23 cellular contexts compared by ENCODE assay signal in genomic region chr17:10812674-10813073, GRCh38. TPM values are rescaled to one million over a fixed set of nuclear protein-coding genes. Genes with fewer than 3 reads are reported as not detected.
A peak's percentile ranks its signal among the peaks of the same experiment; 100 is the strongest.
DNase-seq lines count a peak whose midpoint lies in the region; ATAC-seq, FAIRE-seq and TF ChIP-seq lines count a peak whose summit lies in the region.
"Had no signal": no experiment of that assay in that cellular context is flagged by ENCODE, and none has a peak within 500 bp of the region (broad histone marks: within the 10 kb centered on the region; RNA-seq: fewer than 3 reads in every experiment).

No MANE protein-coding gene starts in this region.

- no peak for FAIRE-seq in small intestine (lab: Jason Lieb, UNC)
- FAIRE-seq: D721Med, GM12891, GM18507 had no signal

- peaks cover 3% of the 10 kb centered on the region; the same call in 1 of the 2 replicates for H3K27me3 Mint-ChIP-seq in WTC11 (ENCODE audit: low read depth)

- no peak for TF ChIP-seq POLR2A in Peyer's patch (IDR thresholded peaks at IDR 0.05)
- TF ChIP-seq POLR2A in body of pancreas (IDR thresholded peaks at IDR 0.05), result no peak
- TF ChIP-seq POLR2A in gastroesophageal sphincter (IDR thresholded peaks at IDR 0.05), result no peak

- H3K4me1 ChIP-seq in Peyer's patch (peaks cover 0 to 26% (median 0%) of the 10 kb centered on the region in 4 donors), body of pancreas (no peaks in the 10 kb centered on the region), small intestine (ENCODE audit: control insufficient read depth in 2 of 2, insufficient read depth in 1 of 2, low read depth in 1 of 2, low read length in 1 of 2) (peaks cover 0 to 6% of the 10 kb centered on the region in 2 donors), gastroesophageal sphincter (no peaks in the 10 kb centered on the region)

- no peaks in the 10 kb centered on the region for H3K27me3 ChIP-seq in Peyer's patch
- no peaks in the 10 kb centered on the region for H3K27me3 ChIP-seq in body of pancreas
- no peaks in the 10 kb centered on the region for H3K27me3 ChIP-seq in small intestine (ENCODE audit: control insufficient read depth in 2 of 2, insufficient read depth in 2 of 2, low read length in 2 of 2)
- no peaks in the 10 kb centered on the region for H3K27me3 ChIP-seq in gastroesophageal sphincter

- POLR2A ChIA-PET in WTC11 (lab: Charles Lee), result interaction anchor here (0.7 kb wide), 1 partner anchor 1208 kb away, joined by 3 read pairs; the partner anchor contains the start of gene MAP2K4

- 58 to 69% methylated on average over 5 of the region's 5 CpGs for WGBS in body of pancreas, 2 donors
- WGBS in small intestine, 3 donors, result 29 to 58% (median 38%) methylated on average over 5 of the region's 5 CpGs
- WGBS in gastroesophageal sphincter (ENCODE audit: low coverage in 1 of 2), 2 donors, result 80% methylated on average over 2 of the region's 5 CpGs; no CpG with 5 or more reads in 1 of the 2 donors

- H3K27ac ChIP-seq in Peyer's patch (no peak overlapping the region), body of pancreas (no peak overlapping the region), small intestine (ENCODE audit: low read depth in 1 of 2, low read length in 1 of 2) (no peak overlapping the region), gastroesophageal sphincter (no peak overlapping the region)
- H3K27ac ChIP-seq: KMS-11 had no signal

- no peak for ATAC-seq in body of pancreas
- peak; percentile 90 for ATAC-seq in left ventricle myocardium superior
- ATAC-seq in WTC11, result no peak
- ATAC-seq in GM19035 (IDR thresholded peaks at IDR 0.05; ENCODE audit: unreplicated experiment), result no peak
- no peak for ATAC-seq in gastroesophageal sphincter
- ATAC-seq: HCT116, SK-N-SH treated with all-trans-retinoic acid at 6 μM for 48 hours had no signal

- DNase-seq in Peyer's patch (peak in 2 of 3 donors; percentile 74 to 82), body of pancreas (peak in 3 of 4 donors; percentile 15 to 62 (median 27)), left ventricle myocardium superior (peak; percentile 74), small intestine (peak; percentile 76), cerebellum (ENCODE audit: low spot score) (no peak), WTC11 (ENCODE audit: low spot score) (no peak)
- DNase-seq: GOT3; NCI-H1417 treated with DMSO at 0.1 percent for 48 hours; NCI-H2029; NCI-H2171; NCI-H446 treated with DMSO at 0.1 percent for 48 hours; NCI-H69; NK-92 treated with Interleukin-12 subunit alpha and Interleukin-12 subunit beta, amount 100 ng/mL, for 24 hours; SIG-M5 had no signal

- H3K36me3 Mint-ChIP-seq in WTC11, result no peaks in the 10 kb centered on the region

- no peak overlapping the region for H3K4me3 Mint-ChIP-seq in WTC11

- H3K36me3 ChIP-seq in Peyer's patch (no peaks in the 10 kb centered on the region), body of pancreas (replicated peaks in 1 of 2; ENCODE audit: insufficient read depth in 1 of 2, low read depth in 2 of 2) (no peaks in the 10 kb centered on the region), small intestine (ENCODE audit: control insufficient read depth in 2 of 2, insufficient read depth in 2 of 2, low read length in 2 of 2) (no peaks in the 10 kb centered on the region), gastroesophageal sphincter (no peaks in the 10 kb centered on the region)

- no peaks in the 10 kb centered on the region for H3K4me1 Mint-ChIP-seq in WTC11

- no peak overlapping the region for H3K27ac Mint-ChIP-seq in WTC11

- intact Hi-C loops in body of pancreas (cut with DNase I) (no loop called here), left ventricle myocardium superior (cut with micrococcal nuclease) (no loop called here)

- TF ChIP-seq CTCF in Peyer's patch (IDR thresholded peaks at IDR 0.05) (no peak), body of pancreas (IDR thresholded peaks at IDR 0.05) (no peak), WTC11 (IDR thresholded peaks at IDR 0.05) (no peak), gastroesophageal sphincter (IDR thresholded peaks at IDR 0.05) (no peak)

- TF ChIP-seq EP300 in gastroesophageal sphincter (IDR thresholded peaks at IDR 0.05), result no peak

- no peaks in the 10 kb centered on the region for H3K9me3 ChIP-seq in Peyer's patch
- no peaks in the 10 kb centered on the region for H3K9me3 ChIP-seq in body of pancreas
- H3K9me3 ChIP-seq in small intestine (ENCODE audit: control insufficient read depth, low read depth), result no peaks in the 10 kb centered on the region
- H3K9me3 ChIP-seq in gastroesophageal sphincter, result no peaks in the 10 kb centered on the region

- H3K4me3 ChIP-seq in Peyer's patch (no peak overlapping the region), body of pancreas (no peak overlapping the region), small intestine (ENCODE audit: low read depth in 1 of 2, low read length in 2 of 2) (no peak overlapping the region), gastroesophageal sphincter (no peak overlapping the region)

- CTCF ChIA-PET in WTC11 (lab: Charles Lee), result interaction anchor here (0.7 to 1.7 kb wide), 2 partner anchors 32 to 40 kb away, joined by 3 to 5 read pairs; no protein-coding TSS in a partner anchor

- no peaks in the 10 kb centered on the region for H3K9me3 Mint-ChIP-seq in WTC11

TF ChIP-seq in WTC11, 78 proteins besides CTCF, POLR2A, EP300 and RAD21:
- no peak for TF ChIP-seq GABPB1 (CRISPR knock-in tag; IDR thresholded peaks at IDR 0.05)
- no peak for TF ChIP-seq MYBL2 (CRISPR knock-in tag; IDR thresholded peaks at IDR 0.05)
- TF ChIP-seq TEAD1 (CRISPR knock-in tag; IDR thresholded peaks at IDR 0.05), result no peak
- TF ChIP-seq JAZF1 (CRISPR knock-in tag; IDR thresholded peaks at IDR 0.05), result no peak

RNA-seq across cellular contexts. Expression of gene TMEM238L, which starts 8.8 kb away (rescaled TPM):
- total RNA-seq in Peyer's patch (10 to 100 TPM; 16.3 to 45.3 (median 25.4) TPM), body of pancreas (not detected), left ventricle myocardium superior (not detected), cerebellum (not detected), WTC11 (2021) (not detected in 3 replicates), gastroesophageal sphincter (not detected)
- 10 to 100 TPM; 20.0 to 26.8 (median 21.2) TPM for polyA plus RNA-seq in small intestine
- total RNA-seq: M059J had no signal

RNA-seq across cellular contexts. Expression of gene PIRT, which starts 25.2 kb away (rescaled TPM):
- total RNA-seq in Peyer's patch (1 to 10 TPM in 2 of 4 donors, under 1 TPM in 2; 0.35 to 2.0 (median 1.2) TPM), body of pancreas (under 1 TPM in 1 of 2 donors, not detected in 1; 0.78 TPM), left ventricle myocardium superior (not detected), cerebellum (7.3 TPM), WTC11 (2021) (not detected in 3 replicates), gastroesophageal sphincter (1 to 10 TPM in 2 of 4 donors, under 1 TPM in 2; 0.19 to 2.1 (median 0.91) TPM)
- 10 to 100 TPM in 1 of 3 donors, not detected in 2; 10.8 TPM for polyA plus RNA-seq in small intestine
- total RNA-seq: M059J had no signal

Comparison
In these comparisons a context has a peak if more than half of its experiments do, and no peak if none do; other contexts are left out.
1. DNase-seq: peak in Peyer's patch (2 of 3), body of pancreas (3 of 4), left ventricle myocardium superior (single experiment) and small intestine (single experiment); none in cerebellum (single experiment) and WTC11 (single experiment).
2. RNA of gene TMEM238L, which starts 8.8 kb away (total RNA-seq): 16.3 to 45.3 TPM in Peyer's patch; not detected in body of pancreas, not detected in left ventricle myocardium superior (single experiment), not detected in cerebellum (single experiment), not detected in WTC11 and not detected in gastroesophageal sphincter; every median in the first group is over 10 times any median in the second.